13 cellular contexts compared by ENCODE assay signal in the genomic region with DNA sequence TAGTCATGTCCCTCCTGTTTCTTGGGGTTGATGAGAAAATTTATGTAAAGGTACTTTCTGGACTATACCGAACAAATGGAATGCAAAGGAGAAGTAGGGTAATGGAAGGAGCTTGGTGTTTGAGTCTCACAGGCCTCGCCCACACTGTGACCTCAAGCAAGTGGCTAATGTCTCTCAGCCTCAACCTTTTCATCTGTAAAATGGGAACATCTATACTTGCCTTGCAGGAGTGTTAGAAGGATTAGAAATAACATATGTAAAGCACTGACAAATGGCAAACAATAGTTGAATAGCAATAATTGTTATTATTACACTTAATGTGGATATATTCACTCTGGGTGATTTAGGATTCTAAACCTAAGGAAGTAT. TPM values are rescaled to one million over a fixed set of nuclear protein-coding genes. Genes with fewer than 3 reads are reported as not detected.
DNase-seq lines count a peak whose midpoint lies in the region; ATAC-seq and TF ChIP-seq lines count a peak whose summit lies in the region.
"Had no signal": no experiment of that assay in that cellular context is flagged by ENCODE, and none has a peak within 500 bp of the region (broad histone marks: within the 10 kb centered on the region; RNA-seq: fewer than 3 reads in every experiment).

No MANE protein-coding gene starts in this region.

- no peaks in the 10 kb centered on the region for H3K27me3 ChIP-seq in BLaER1 treated with 17β-estradiol and CSF1 and Interleukin-3, amounts not matched to agents 10 nM and 100 nM
- H3K27me3 ChIP-seq in adipocyte (replicated peaks; ENCODE audit: control insufficient read depth, insufficient read depth, low read length) (no peaks in the 10 kb centered on the region), right cardiac atrium (ENCODE audit: control insufficient read depth, insufficient read depth) (no peaks in the 10 kb centered on the region)
- H3K27me3 ChIP-seq: BE2C had no signal

- WGBS in right cardiac atrium = 75% methylated on average over 2 of the region's 2 CpGs

- H4K20me1 ChIP-seq in BLaER1 treated with 17β-estradiol and CSF1 and Interleukin-3, amounts not matched to agents 10 nM and 100 nM = no peaks in the 10 kb centered on the region

- intact Hi-C loops in right cardiac atrium (cut with DNase I) = no loop called here

- no peak for TF ChIP-seq CTCF in omental fat pad (IDR thresholded peaks at IDR 0.05)

- DNase-seq in adipocyte (ENCODE audit: low read depth) = no peak
- DNase-seq in right cardiac atrium = no peak
- DNase-seq in NCI-H526 (lab: John Stamatoyannopoulos, UW) = no peak
- DNase-seq in omental fat pad (ENCODE audit: low spot score) = no peak
- DNase-seq in pons (ENCODE audit: low spot score) = no peak
- DNase-seq in NOMO-1 treated with DMSO at 0.1 percent for 48 hours (lab: John Stamatoyannopoulos, UW; ENCODE audit: unreplicated experiment) = no peak
- DNase-seq: activated CD4-positive, CD25-positive, alpha-beta regulatory T cell treated with anti-CD3 and anti-CD28 coated beads, Interleukin-2, amount 50 U/mL, for 72 hours; activated T-cell treated with anti-CD3 and anti-CD28 coated beads, Interleukin-2, amount 50 U/mL, for 24 hours; BE2C; NCI-H2029; NCI-H748 treated with DMSO at 0.1 percent for 48 hours had no signal

- H3K4me3 ChIP-seq in BLaER1 treated with 17β-estradiol and CSF1 and Interleukin-3, amounts not matched to agents 10 nM and 100 nM = no peak overlapping the region
- H3K4me3 ChIP-seq in adipocyte (ENCODE audit: low read length) (peak overlapping the region; percentile 53), right cardiac atrium (ENCODE audit: low read length) (no peak overlapping the region), skin epidermis (no peak overlapping the region)

- ATAC-seq in right cardiac atrium (no peak), omental fat pad (ENCODE audit: low FRiP score) (no peak)

- H3K9me3 ChIP-seq in BLaER1 treated with 17β-estradiol and CSF1 and Interleukin-3, amounts not matched to agents 10 nM and 100 nM (replicated peaks in 1 of 11) = no peaks in the 10 kb centered on the region
- H3K9me3 ChIP-seq in adipocyte (ENCODE audit: control insufficient read depth, low read length) = no peaks in the 10 kb centered on the region
- no peaks in the 10 kb centered on the region for H3K9me3 ChIP-seq in right cardiac atrium (ENCODE audit: control insufficient read depth, low read length)
- H3K9me3 ChIP-seq: BE2C had no signal

- H3K27ac ChIP-seq in BLaER1 treated with 17β-estradiol and CSF1 and Interleukin-3, amounts not matched to agents 10 nM and 100 nM = peak overlapping the region in 4 of 11 experiments; percentile 50 to 68 (median 58); a peak in 7 of 22 replicates
- H3K27ac ChIP-seq in right cardiac atrium (ENCODE audit: low read length) (peak overlapping the region; percentile 91), skin epidermis (peak overlapping the region in 17 of 21 experiments; percentile 19 to 84 (median 75))

- H3K9ac ChIP-seq in BLaER1 treated with 17β-estradiol and CSF1 and Interleukin-3, amounts not matched to agents 10 nM and 100 nM = no peak overlapping the region
- H3K9ac ChIP-seq in adipocyte (ENCODE audit: low read length) = peak overlapping the region; percentile 84

- H3K4me2 ChIP-seq in BLaER1 treated with 17β-estradiol and CSF1 and Interleukin-3, amounts not matched to agents 10 nM and 100 nM = peak overlapping the region; percentile 48 to 76 (median 62)

- peaks cover 48 to 75% (median 66%) of the 10 kb centered on the region in 10 experiments for H3K4me1 ChIP-seq in BLaER1 treated with 17β-estradiol and CSF1 and Interleukin-3, amounts not matched to agents 10 nM and 100 nM
- H3K4me1 ChIP-seq in adipocyte (ENCODE audit: control insufficient read depth, insufficient read depth, low read length) (peaks cover 52% of the 10 kb centered on the region), right cardiac atrium (ENCODE audit: control insufficient read depth, insufficient read depth, low read length) (peaks cover 3% of the 10 kb centered on the region)
- H3K4me1 ChIP-seq: BE2C had no signal

- no peaks in the 10 kb centered on the region for H3K36me3 ChIP-seq in BLaER1 treated with 17β-estradiol and CSF1 and Interleukin-3, amounts not matched to agents 10 nM and 100 nM
- no peaks in the 10 kb centered on the region for H3K36me3 ChIP-seq in adipocyte (ENCODE audit: control insufficient read depth, insufficient read depth, low read length, severe bottlenecking)
- H3K36me3 ChIP-seq: BE2C had no signal

RNA-seq across cellular contexts. Expression of gene PKIG, which starts 8.9 kb away (rescaled TPM):
- total RNA-seq in right cardiac atrium (100 to 1,000 TPM; 212 to 246 (median 232) TPM), omental fat pad (100 to 1,000 TPM in 3 of 4 donors, 10 to 100 TPM in 1; 90.8 to 133 (median 118) TPM)
- polyA plus RNA-seq in right cardiac atrium = 334 TPM

RNA-seq across cellular contexts. Expression of gene SERINC3, which starts 51.6 kb away (rescaled TPM):
- total RNA-seq in right cardiac atrium = 100 to 1,000 TPM; 101 to 118 (median 105) TPM
- 47.8 TPM for polyA plus RNA-seq in right cardiac atrium
- total RNA-seq in omental fat pad = 100 to 1,000 TPM; 102 to 157 (median 121) TPM
